Comparison of ENCODE assay signal across 8 cellular contexts in genomic region chr4:6892190-6892908, GRCh38. TPM values are rescaled to one million over a fixed set of nuclear protein-coding genes. Genes with fewer than 3 reads are reported as not detected.
DNase-seq lines count a peak whose midpoint lies in the region; ATAC-seq and TF ChIP-seq lines count a peak whose summit lies in the region.

No MANE protein-coding gene starts in this region.

- CTCF ChIA-PET in Caco-2 (lab: Charles Lee) = interaction anchor here (1.3 to 1.4 kb wide), 2 partner anchors 12 to 150 kb away, joined by 3 to 5 read pairs; a partner anchor contains a TSS

- 0 out of 2 replicates have a peak, but pooled peaks have one; percentile 23 for TF ChIP-seq RAD21 in Ishikawa (IDR thresholded peaks at IDR 0.05; ENCODE audit: low read depth)

- H3K36me3 ChIP-seq in Caco-2 (ENCODE audit: control insufficient read depth, insufficient read depth, low read length) (no peaks in the 10 kb centered on the region; the same call in 1 of the 2 replicates), right atrium auricular region (no peaks in the 10 kb centered on the region), skeletal muscle satellite cell (ENCODE audit: insufficient read depth, low read length) (no peaks in the 10 kb centered on the region)

- POLR2A ChIA-PET in Caco-2 (lab: Charles Lee) = interaction anchor here (0.6 kb wide), 1 partner anchor 61 kb away, joined by 7 read pairs; no protein-coding TSS in a partner anchor

- TF ChIP-seq EP300 in Ishikawa (IDR thresholded peaks at IDR 0.05; ENCODE audit: borderline replicate concordance) = no peak

- peaks cover 43% of the 10 kb centered on the region for H3K36me3 Mint-ChIP-seq in Caco-2 (ENCODE audit: insufficient read depth, unreplicated experiment)

- peak overlapping the region; percentile 34 for H3K4me3 Mint-ChIP-seq in Caco-2 (ENCODE audit: unreplicated experiment)

- H3K9ac ChIP-seq in skeletal muscle satellite cell (ENCODE audit: low read depth, low read length) = no peak overlapping the region

- peaks cover 25% of the 10 kb centered on the region for H3K4me1 Mint-ChIP-seq in Caco-2 (ENCODE audit: low read depth, unreplicated experiment)

- H3K4me3 ChIP-seq in Caco-2 (ENCODE audit: low read depth, low read length) (no peak overlapping the region), right atrium auricular region (peak overlapping the region in 1 of 2 donors; percentile 13), skeletal muscle satellite cell (ENCODE audit: low read length) (no peak overlapping the region)

- H3K27me3 ChIP-seq in Caco-2 (replicated peaks; ENCODE audit: control insufficient read depth, insufficient read depth, low read length) (no peaks in the 10 kb centered on the region), right atrium auricular region (no peaks in the 10 kb centered on the region), skeletal muscle satellite cell (ENCODE audit: control insufficient read depth, insufficient read depth, low read length) (no peaks in the 10 kb centered on the region)

- peak in 1 of 2 experiments; percentile 30 for TF ChIP-seq CTCF in Caco-2 (IDR thresholded peaks at IDR 0.05; ENCODE audit: insufficient read depth in 1 of 2, low read depth in 1 of 2, low read length in 1 of 2, severe bottlenecking in 1 of 2, unreplicated experiment in 1 of 2)
- TF ChIP-seq CTCF in right atrium auricular region (IDR thresholded peaks at IDR 0.05) = peak in 1 of 2 donors; percentile 25

- peak overlapping the region; percentile 89 for H3K27ac Mint-ChIP-seq in Caco-2 (ENCODE audit: unreplicated experiment)

- no peaks in the 10 kb centered on the region for H3K9me3 Mint-ChIP-seq in Caco-2 (ENCODE audit: unreplicated experiment)

- H3K9me3 ChIP-seq in Caco-2 (peaks cover 14% of the 10 kb centered on the region; the same call in 1 of the 2 replicates), right atrium auricular region (no peaks in the 10 kb centered on the region), skeletal muscle satellite cell (replicated peaks; ENCODE audit: low read length) (peaks cover 2% of the 10 kb centered on the region)

- H3K4me2 ChIP-seq in skeletal muscle satellite cell (ENCODE audit: low read length) = peak overlapping the region; percentile 36

- BruUV-seq in Caco-2 (replicated peaks; lab: Mats Ljungman, UMichigan) = no TSS peak

- no peak overlapping the region for H3K27ac ChIP-seq in right atrium auricular region

- H3K27me3 Mint-ChIP-seq in Caco-2 (ENCODE audit: insufficient read depth, unreplicated experiment) = no peaks in the 10 kb centered on the region

- ATAC-seq in GM21576 (IDR thresholded peaks at IDR 0.05; ENCODE audit: unreplicated experiment) = no peak
- no peak for ATAC-seq in GM21515 (IDR thresholded peaks at IDR 0.05; ENCODE audit: unreplicated experiment)

- DNase-seq in Caco-2 = peak; percentile 69 to 76
- peak; percentile 28 for DNase-seq in activated effector memory CD4-positive, alpha-beta T cell treated with Interleukin-2 at 50 U/mL for 16 hours
- DNase-seq in right atrium auricular region (ENCODE audit: low spot score) = peak; percentile 62
- DNase-seq in effector CD4-positive, alpha-beta T cell = no peak

- H3K4me1 ChIP-seq in Caco-2 = peaks cover 33% of the 10 kb centered on the region
- peaks cover 0 to 32% of the 10 kb centered on the region in 2 donors for H3K4me1 ChIP-seq in right atrium auricular region
- peaks cover 7% of the 10 kb centered on the region for H3K4me1 ChIP-seq in skeletal muscle satellite cell (ENCODE audit: control insufficient read depth, insufficient read depth, low read length)

- intact Hi-C loops in Caco-2 (cut with micrococcal nuclease; ENCODE audit: unreplicated experiment) = loop anchor here (5.0 kb wide), 2 partner anchors 60 to 180 kb away; no protein-coding TSS in a partner anchor

TF ChIP-seq in Ishikawa, 13 proteins besides CTCF, POLR2A, EP300 and RAD21:
- TF ChIP-seq, protein P1, sequence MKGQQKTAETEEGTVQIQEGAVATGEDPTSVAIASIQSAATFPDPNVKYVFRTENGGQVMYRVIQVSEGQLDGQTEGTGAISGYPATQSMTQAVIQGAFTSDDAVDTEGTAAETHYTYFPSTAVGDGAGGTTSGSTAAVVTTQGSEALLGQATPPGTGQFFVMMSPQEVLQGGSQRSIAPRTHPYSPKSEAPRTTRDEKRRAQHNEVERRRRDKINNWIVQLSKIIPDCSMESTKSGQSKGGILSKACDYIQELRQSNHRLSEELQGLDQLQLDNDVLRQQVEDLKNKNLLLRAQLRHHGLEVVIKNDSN (IDR thresholded peaks at IDR 0.05) = no peak
- TF ChIP-seq, protein P2, sequence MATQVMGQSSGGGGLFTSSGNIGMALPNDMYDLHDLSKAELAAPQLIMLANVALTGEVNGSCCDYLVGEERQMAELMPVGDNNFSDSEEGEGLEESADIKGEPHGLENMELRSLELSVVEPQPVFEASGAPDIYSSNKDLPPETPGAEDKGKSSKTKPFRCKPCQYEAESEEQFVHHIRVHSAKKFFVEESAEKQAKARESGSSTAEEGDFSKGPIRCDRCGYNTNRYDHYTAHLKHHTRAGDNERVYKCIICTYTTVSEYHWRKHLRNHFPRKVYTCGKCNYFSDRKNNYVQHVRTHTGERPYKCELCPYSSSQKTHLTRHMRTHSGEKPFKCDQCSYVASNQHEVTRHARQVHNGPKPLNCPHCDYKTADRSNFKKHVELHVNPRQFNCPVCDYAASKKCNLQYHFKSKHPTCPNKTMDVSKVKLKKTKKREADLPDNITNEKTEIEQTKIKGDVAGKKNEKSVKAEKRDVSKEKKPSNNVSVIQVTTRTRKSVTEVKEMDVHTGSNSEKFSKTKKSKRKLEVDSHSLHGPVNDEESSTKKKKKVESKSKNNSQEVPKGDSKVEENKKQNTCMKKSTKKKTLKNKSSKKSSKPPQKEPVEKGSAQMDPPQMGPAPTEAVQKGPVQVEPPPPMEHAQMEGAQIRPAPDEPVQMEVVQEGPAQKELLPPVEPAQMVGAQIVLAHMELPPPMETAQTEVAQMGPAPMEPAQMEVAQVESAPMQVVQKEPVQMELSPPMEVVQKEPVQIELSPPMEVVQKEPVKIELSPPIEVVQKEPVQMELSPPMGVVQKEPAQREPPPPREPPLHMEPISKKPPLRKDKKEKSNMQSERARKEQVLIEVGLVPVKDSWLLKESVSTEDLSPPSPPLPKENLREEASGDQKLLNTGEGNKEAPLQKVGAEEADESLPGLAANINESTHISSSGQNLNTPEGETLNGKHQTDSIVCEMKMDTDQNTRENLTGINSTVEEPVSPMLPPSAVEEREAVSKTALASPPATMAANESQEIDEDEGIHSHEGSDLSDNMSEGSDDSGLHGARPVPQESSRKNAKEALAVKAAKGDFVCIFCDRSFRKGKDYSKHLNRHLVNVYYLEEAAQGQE (IDR thresholded peaks at IDR 0.05; ENCODE audit: low read depth) = no peak
- TF ChIP-seq, protein P3, sequence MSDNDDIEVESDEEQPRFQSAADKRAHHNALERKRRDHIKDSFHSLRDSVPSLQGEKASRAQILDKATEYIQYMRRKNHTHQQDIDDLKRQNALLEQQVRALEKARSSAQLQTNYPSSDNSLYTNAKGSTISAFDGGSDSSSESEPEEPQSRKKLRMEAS (IDR thresholded peaks at IDR 0.05) = no peak
- TF ChIP-seq ZBTB7A (IDR thresholded peaks at IDR 0.05; ENCODE audit: low read depth) = no peak
- TF ChIP-seq TAF1 (IDR thresholded peaks at IDR 0.05; ENCODE audit: low read depth) = no peak
- TF ChIP-seq FOXM1 (IDR thresholded peaks at IDR 0.05; ENCODE audit: borderline replicate concordance, low read depth) = no peak
- TF ChIP-seq YY1 (IDR thresholded peaks at IDR 0.05; ENCODE audit: low read depth) = no peak
- TF ChIP-seq CREB1 (IDR thresholded peaks at IDR 0.05; ENCODE audit: low read depth) = no peak
- no peak for TF ChIP-seq CEBPB (IDR thresholded peaks at IDR 0.05)
- TF ChIP-seq NFIC (IDR thresholded peaks at IDR 0.05) = no peak
- no peak for TF ChIP-seq EGR1 (IDR thresholded peaks at IDR 0.05)
- TF ChIP-seq TCF12 (IDR thresholded peaks at IDR 0.05; ENCODE audit: low read depth) = no peak
- TF ChIP-seq TEAD4 (IDR thresholded peaks at IDR 0.05) = no peak

RNA-seq across cellular contexts. Expression of gene TBC1D14, which starts 17.3 kb away (rescaled TPM):
- total RNA-seq in Caco-2 (2022) (54.0 and 57.6 TPM in 2 replicates), right atrium auricular region (10 to 100 TPM; 33.7 to 34.0 TPM)
- 24.3 and 25.8 TPM in 2 replicates for total RNA-seq in skeletal muscle satellite cell (2012; rRNA removed)
